10 cellular contexts compared by ENCODE assay signal in genomic region chr12:76583301-76583700, GRCh38.
"Had no signal": no experiment of that assay in that cellular context is flagged by ENCODE, and none has a peak within 500 bp of the region (broad histone marks: within the 10 kb centered on the region; RNA-seq: fewer than 3 reads in every experiment).

No MANE protein-coding gene starts in this region.

- ATAC-seq: effector memory CD8-positive, alpha-beta T cell; naive thymus-derived CD4-positive, alpha-beta T cell; stimulated activated effector memory CD8-positive, alpha-beta T cell treated with anti-CD3 and anti-CD28 coated beads, Interleukin-12 subunit alpha, Interleukin-12 subunit beta, amount 100 ng/mL, for 72 hours had no signal

- H3K9me3 Mint-ChIP-seq: activated CD4-positive, alpha-beta T cell treated with anti-CD3 and anti-CD28 coated beads, Interleukin-2, amount 10 ng/mL, durations not matched to agents 7 days and 5 days; activated naive CD4-positive, alpha-beta T cell treated with anti-CD3 and anti-CD28 coated beads, Interleukin-2, amount 10 ng/mL, durations not matched to agents 7 days and 5 days; activated T-helper 2 cell treated with anti-CD3 and anti-CD28 coated beads, Interferon-gamma antibody, Interleukin-2, Interleukin-4, amounts not matched to agents 10 μg/mL and 5 μg/mL and 100 μg/mL, durations not matched to agents 14 hours and 24 hours and 36 hours; effector memory CD8-positive, alpha-beta T cell; mesothelial cell of epicardium; naive thymus-derived CD4-positive, alpha-beta T cell; stimulated activated effector memory CD8-positive, alpha-beta T cell treated with anti-CD3 and anti-CD28 coated beads, Interleukin-12 subunit alpha, Interleukin-12 subunit beta, amount 100 ng/mL, for 72 hours had no signal

- H3K27me3 Mint-ChIP-seq: activated CD4-positive, alpha-beta T cell treated with anti-CD3 and anti-CD28 coated beads, Interleukin-2, amount 10 ng/mL, durations not matched to agents 7 days and 5 days; activated naive CD4-positive, alpha-beta T cell treated with anti-CD3 and anti-CD28 coated beads, Interleukin-2, amount 10 ng/mL, durations not matched to agents 7 days and 5 days; effector memory CD8-positive, alpha-beta T cell; naive thymus-derived CD4-positive, alpha-beta T cell had no signal

- H3K4me2 ChIP-seq: hepatocyte had no signal

- H2AFZ ChIP-seq: hepatocyte had no signal

- H3K36me3 ChIP-seq: tibial nerve had no signal

- H3K79me2 ChIP-seq: hepatocyte had no signal

- H3K27ac ChIP-seq: hepatocyte, tibial nerve had no signal

- H3K27me3 ChIP-seq: hepatocyte, tibial nerve had no signal

- DNase-seq: activated CD4-positive, alpha-beta T cell treated with anti-CD3 and anti-CD28 coated beads, Interleukin-2, amount 10 ng/mL, durations not matched to agents 7 days and 5 days; activated naive CD4-positive, alpha-beta T cell treated with anti-CD3 and anti-CD28 coated beads, Interleukin-2, amount 10 ng/mL, durations not matched to agents 7 days and 5 days; central memory CD4-positive, alpha-beta T cell; effector memory CD8-positive, alpha-beta T cell; naive thymus-derived CD4-positive, alpha-beta T cell had no signal

- H3K4me3 Mint-ChIP-seq: activated CD4-positive, alpha-beta T cell treated with anti-CD3 and anti-CD28 coated beads, Interleukin-2, amount 10 ng/mL, durations not matched to agents 7 days and 5 days; activated naive CD4-positive, alpha-beta T cell treated with anti-CD3 and anti-CD28 coated beads, Interleukin-2, amount 10 ng/mL, durations not matched to agents 7 days and 5 days; effector memory CD8-positive, alpha-beta T cell; mesothelial cell of epicardium; naive thymus-derived CD4-positive, alpha-beta T cell; stimulated activated effector memory CD8-positive, alpha-beta T cell treated with anti-CD3 and anti-CD28 coated beads, Interleukin-12 subunit alpha, Interleukin-12 subunit beta, amount 100 ng/mL, for 72 hours had no signal

- H3K27ac Mint-ChIP-seq: activated CD4-positive, alpha-beta T cell treated with anti-CD3 and anti-CD28 coated beads, Interleukin-2, amount 10 ng/mL, durations not matched to agents 7 days and 5 days; activated naive CD4-positive, alpha-beta T cell treated with anti-CD3 and anti-CD28 coated beads, Interleukin-2, amount 10 ng/mL, durations not matched to agents 7 days and 5 days; activated T-helper 2 cell treated with anti-CD3 and anti-CD28 coated beads, Interferon-gamma antibody, Interleukin-2, Interleukin-4, amounts not matched to agents 10 μg/mL and 5 μg/mL and 100 μg/mL, durations not matched to agents 14 hours and 24 hours and 36 hours; effector memory CD8-positive, alpha-beta T cell; mesothelial cell of epicardium; naive thymus-derived CD4-positive, alpha-beta T cell; stimulated activated effector memory CD8-positive, alpha-beta T cell treated with anti-CD3 and anti-CD28 coated beads, Interleukin-12 subunit alpha, Interleukin-12 subunit beta, amount 100 ng/mL, for 72 hours had no signal

- H3K4me3 ChIP-seq: hepatocyte, tibial nerve had no signal

- H3K4me1 ChIP-seq: tibial nerve had no signal

- H3K4me1 Mint-ChIP-seq: stimulated activated effector memory CD8-positive, alpha-beta T cell treated with anti-CD3 and anti-CD28 coated beads, Interleukin-12 subunit alpha, Interleukin-12 subunit beta, amount 100 ng/mL, for 72 hours had no signal

- H3K36me3 Mint-ChIP-seq: activated naive CD4-positive, alpha-beta T cell treated with anti-CD3 and anti-CD28 coated beads, Interleukin-2, amount 10 ng/mL, durations not matched to agents 7 days and 5 days; mesothelial cell of epicardium; naive thymus-derived CD4-positive, alpha-beta T cell; stimulated activated effector memory CD8-positive, alpha-beta T cell treated with anti-CD3 and anti-CD28 coated beads, Interleukin-12 subunit alpha, Interleukin-12 subunit beta, amount 100 ng/mL, for 72 hours had no signal
